In genomic region chr1:1040004-1040991, GRCh38 we compare ENCODE assay signal across 7 cellular contexts. TPM values are rescaled to one million over a fixed set of nuclear protein-coding genes. Genes with fewer than 3 reads are reported as not detected.
DNase-seq lines count a peak whose midpoint lies in the region; ATAC-seq and TF ChIP-seq lines count a peak whose summit lies in the region.

No MANE protein-coding gene starts in this region.

- H3K27me3 Mint-ChIP-seq in WTC11 (ENCODE audit: low read depth), result peaks cover 41% of the 10 kb centered on the region
- H3K27me3 Mint-ChIP-seq in immature natural killer cell (ENCODE audit: low read depth in 3 of 3), result peaks cover 4 to 6% (median 5%) of the 10 kb centered on the region in 3 donors

- ATAC-seq in WTC11 (peak; percentile 85), GM21526 (IDR thresholded peaks at IDR 0.05; ENCODE audit: low FRiP score, unreplicated experiment) (no peak)

- H3K4me3 Mint-ChIP-seq in WTC11, result peak overlapping the region; percentile 58
- H3K4me3 Mint-ChIP-seq in immature natural killer cell, result peak overlapping the region; percentile 62 to 83 (median 80)

- TF ChIP-seq POLR2A in GM15510 (IDR thresholded peaks at IDR 0.05; ENCODE audit: borderline replicate concordance, extremely low read depth, insufficient read length), result peak; percentile 41

- H3K27ac Mint-ChIP-seq in WTC11 (no peak overlapping the region), immature natural killer cell (no peak overlapping the region)

- TF ChIP-seq CTCF in WTC11 (IDR thresholded peaks at IDR 0.05), result no peak

- H3K36me3 Mint-ChIP-seq in WTC11, result peaks cover 11% of the 10 kb centered on the region
- H3K36me3 Mint-ChIP-seq in immature natural killer cell, result no peaks in the 10 kb centered on the region

- DNase-seq in KBM-7 (peak; percentile 54), WTC11 (ENCODE audit: low spot score) (peak; percentile 83), T47D (ENCODE audit: low read depth in 1 of 2, low spot score in 1 of 2) (peak; percentile 91 to 95), immature natural killer cell (peak; percentile 77 to 83 (median 81))
- peak; percentile 81 for DNase-seq in stimulated activated CD4-positive, alpha-beta T cell treated with anti-CD3 and anti-CD28 coated beads, Interleukin-15, amount 100 ng/mL, for 24 hours

- CTCF ChIA-PET in WTC11 (lab: Charles Lee), result interaction anchor here (0.7 to 4.0 kb wide), 26 partner anchors 8 to 265 kb away, joined by 3 to 35 read pairs (median 4); partner anchors contain the start of genes AGRN, ISG15 and TTLL10

- H3K4me1 Mint-ChIP-seq in WTC11 (peaks cover 5% of the 10 kb centered on the region), immature natural killer cell (peaks cover 10 to 14% of the 10 kb centered on the region in 2 donors)

- in situ Hi-C loops in KBM-7 (cut with MboI; ENCODE audit: low pct_unique_long_range_greater_than_20kb, low sequenced_read_pairs), result no loop called here
- in situ Hi-C loops in T47D (cut with HindIII; ENCODE audit: low pct_unique_long_range_greater_than_20kb, low sequenced_read_pairs), result no loop called here

- POLR2A ChIA-PET in WTC11 (lab: Charles Lee), result interaction anchor here (0.6 to 2.9 kb wide), 9 partner anchors 11 to 131 kb away, joined by 3 to 15 read pairs (median 3); partner anchors contain the start of genes HES4 and PLEKHN1

- H3K9me3 Mint-ChIP-seq in WTC11 (no peaks in the 10 kb centered on the region), immature natural killer cell (no peaks in the 10 kb centered on the region)

TF ChIP-seq in WTC11, 78 proteins besides CTCF, POLR2A, EP300 and RAD21 (continues in another document):
- no peak for TF ChIP-seq GTF2I (CRISPR knock-in tag; conservative IDR thresholded peaks at IDR 0.05)
- no peak for TF ChIP-seq E2F1 (CRISPR knock-in tag; IDR thresholded peaks at IDR 0.05)
- TF ChIP-seq ETV6 (CRISPR knock-in tag; IDR thresholded peaks at IDR 0.05), result no peak
- TF ChIP-seq TP53 (CRISPR knock-in tag; IDR thresholded peaks at IDR 0.05), result no peak
- no peak for TF ChIP-seq E2F5 (CRISPR knock-in tag; IDR thresholded peaks at IDR 0.05)
- no peak for TF ChIP-seq ERG (CRISPR knock-in tag; IDR thresholded peaks at IDR 0.05)
- no peak for TF ChIP-seq CBFB (CRISPR knock-in tag; IDR thresholded peaks at IDR 0.05; ENCODE audit: low read depth)
- no peak; the same call in 1 of the 2 replicates for TF ChIP-seq ARID4B (CRISPR knock-in tag; IDR thresholded peaks at IDR 0.05; ENCODE audit: borderline replicate concordance)
- TF ChIP-seq SP1 (CRISPR knock-in tag; conservative IDR thresholded peaks at IDR 0.05), result no peak
- TF ChIP-seq ZBTB43 (CRISPR knock-in tag; IDR thresholded peaks at IDR 0.05), result no peak

RNA-seq across cellular contexts. Expression of gene AGRN, which starts 20.4 kb away (rescaled TPM):
- 184 to 198 TPM (median 186 TPM) in 3 replicates for total RNA-seq in WTC11 (2021)
- under 1 TPM in 1 of 3 donors, not detected in 2; 0.87 TPM for polyA plus RNA-seq in immature natural killer cell

RNA-seq across cellular contexts. Expression of gene ISG15, which starts 27.0 kb away (rescaled TPM):
- 29.5 to 38.3 TPM (median 36.1 TPM) in 3 replicates for total RNA-seq in WTC11 (2021)
- polyA plus RNA-seq in immature natural killer cell, result 100 to 1,000 TPM; 304 to 360 (median 354) TPM

RNA-seq across cellular contexts. Expression of gene RNF223, which starts 33.8 kb away (rescaled TPM):
- total RNA-seq in WTC11 (2021), result not detected in 3 replicates
- polyA plus RNA-seq in immature natural killer cell, result not detected

RNA-seq across cellular contexts. Expression of gene HES4, which starts 40.4 kb away (rescaled TPM):
- 4.5 to 10.7 TPM (median 8.3 TPM) in 3 replicates for total RNA-seq in WTC11 (2021)
- polyA plus RNA-seq in immature natural killer cell, result 1 to 10 TPM; 2.3 to 7.7 (median 2.4) TPM

RNA-seq across cellular contexts. Expression of gene PERM1, which starts 58.4 kb away (rescaled TPM):
- total RNA-seq in WTC11 (2021), result not detected in 3 replicates
- polyA plus RNA-seq in immature natural killer cell, result not detected
